In genomic region chr11:122727101-122727929, GRCh38 we compare ENCODE assay signal across 8 cellular contexts.
A peak's percentile ranks its signal among the peaks of the same experiment; 100 is the strongest.
DNase-seq lines count a peak whose midpoint lies in the region; ATAC-seq and TF ChIP-seq lines count a peak whose summit lies in the region.

No MANE protein-coding gene starts in this region.

- H3K4me1 Mint-ChIP-seq in CD8-positive, alpha-beta T cell (ENCODE audit: low read depth), result peaks cover 80% of the 10 kb centered on the region

- intact Hi-C loops in CD8-positive, alpha-beta T cell (cut with DNase I, micrococcal nuclease), result no loop called here
- intact Hi-C loops in left colon (cut with DNase I, micrococcal nuclease), result no loop called here

- CTCF ChIA-PET in CD8-positive, alpha-beta T cell (lab: Charles Lee), result interaction anchor here (0.8 to 4.0 kb wide), 17 partner anchors 11 to 98 kb away, joined by 3 to 29 read pairs (median 4); partner anchors contain the start of gene UBASH3B

- no peaks in the 10 kb centered on the region for H3K27me3 Mint-ChIP-seq in CD8-positive, alpha-beta T cell (ENCODE audit: low read depth)

- POLR2A ChIA-PET in CD8-positive, alpha-beta T cell (lab: Charles Lee), result interaction anchor here (0.7 to 1.8 kb wide), 13 partner anchors 9 to 71 kb away, joined by 3 to 14 read pairs (median 5); partner anchors contain the start of gene UBASH3B

- H3K9me3 Mint-ChIP-seq in CD8-positive, alpha-beta T cell, result no peaks in the 10 kb centered on the region

- DNase-seq in CD8-positive, alpha-beta T cell, result peak in 6 of 7 experiments; percentile 6 to 67 (median 33)
- peak; percentile 35 for DNase-seq in MV-4-11 (lab: John Stamatoyannopoulos, UW)
- DNase-seq in coronary artery (ENCODE audit: low spot score), result no peak
- DNase-seq in stimulated activated CD8-positive, alpha-beta memory T cell treated with anti-CD3 and anti-CD28 coated beads, Interleukin-4, amount 100 ng/mL, for 24 hours (ENCODE audit: low read depth), result peak; percentile 15
- no peak for DNase-seq in left colon
- DNase-seq in HK-2 (ENCODE audit: unreplicated experiment), result no peak
- DNase-seq in NCI-H2107 (lab: John Stamatoyannopoulos, UW), result no peak

- peaks cover 10% of the 10 kb centered on the region for H3K36me3 Mint-ChIP-seq in CD8-positive, alpha-beta T cell

- peak; percentile 74 for ATAC-seq in CD8-positive, alpha-beta T cell
- ATAC-seq in GM21381 (IDR thresholded peaks at IDR 0.05; ENCODE audit: unreplicated experiment), result peak; percentile 89
- no peak for ATAC-seq in left colon

- no peaks in the 10 kb centered on the region for H3K9me3 ChIP-seq in CD8-positive, alpha-beta T cell (ENCODE audit: low read length)

- peak overlapping the region; percentile 28 for H3K4me3 ChIP-seq in CD8-positive, alpha-beta T cell (ENCODE audit: low read depth, low read length)
- H3K4me3 ChIP-seq in coronary artery, result peak overlapping the region; percentile 17

- H3K4me3 Mint-ChIP-seq in CD8-positive, alpha-beta T cell, result peak overlapping the region; percentile 80

- peak overlapping the region; percentile 98 for H3K27ac Mint-ChIP-seq in CD8-positive, alpha-beta T cell

- TF ChIP-seq CTCF in CD8-positive, alpha-beta T cell (IDR thresholded peaks at IDR 0.05), result no peak
- TF ChIP-seq CTCF in coronary artery (IDR thresholded peaks at IDR 0.05), result no peak

- H3K27ac ChIP-seq in CD8-positive, alpha-beta T cell (ENCODE audit: low read depth, low read length), result peak overlapping the region; percentile 56
- H3K27ac ChIP-seq in coronary artery, result peak overlapping the region in 1 of 2 donors; percentile 54

- peaks cover 66% of the 10 kb centered on the region for H3K4me1 ChIP-seq in CD8-positive, alpha-beta T cell (ENCODE audit: insufficient read depth, low read length)

- no peaks in the 10 kb centered on the region for H3K36me3 ChIP-seq in CD8-positive, alpha-beta T cell (ENCODE audit: insufficient read depth, low read length)

- H3K27me3 ChIP-seq in CD8-positive, alpha-beta T cell (ENCODE audit: insufficient read depth, low read length), result no peaks in the 10 kb centered on the region

Comparison
In these comparisons a context has a peak if more than half of its experiments do, and no peak if none do; other contexts are left out.
1. DNase-seq: peak in CD8-positive, alpha-beta T cell (6 of 7), MV-4-11 (single experiment) and stimulated activated CD8-positive, alpha-beta memory T cell treated with anti-CD3 and anti-CD28 coated beads, Interleukin-4, amount 100 ng/mL, for 24 hours (single experiment); none in coronary artery (single experiment), left colon (0 of 2), HK-2 (single experiment) and NCI-H2107 (single experiment).